Comparison of ENCODE assay signal across 18 cellular contexts in the genomic region with DNA sequence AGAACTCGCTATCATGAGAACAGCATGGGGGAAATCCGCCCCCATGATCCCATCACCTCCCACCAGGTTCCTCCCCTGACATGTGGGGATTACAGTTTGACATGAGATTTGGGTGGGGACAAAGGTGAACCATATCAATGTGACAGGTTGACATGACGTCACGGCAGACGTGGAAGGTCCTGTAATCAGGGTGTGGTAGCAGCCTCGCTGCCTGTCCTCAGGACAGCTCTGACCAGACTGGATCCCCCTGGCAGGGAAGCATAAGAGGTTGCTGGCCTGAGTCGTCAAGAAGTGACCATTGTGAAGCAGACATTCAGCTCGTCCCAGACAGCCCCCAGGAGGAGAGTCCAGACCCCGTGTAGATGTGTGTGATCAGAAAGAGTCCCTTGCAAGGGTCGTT.
DNase-seq lines count a peak whose midpoint lies in the region; ATAC-seq, FAIRE-seq and TF ChIP-seq lines count a peak whose summit lies in the region.
"Had no signal": no experiment of that assay in that cellular context is flagged by ENCODE, and none has a peak within 500 bp of the region (broad histone marks: within the 10 kb centered on the region; RNA-seq: fewer than 3 reads in every experiment).

No MANE protein-coding gene starts in this region.

- H3K4me1 ChIP-seq in PC-3 (ENCODE audit: insufficient read depth, low read length), result no peaks in the 10 kb centered on the region
- H3K4me1 ChIP-seq: pancreas, Peyer's patch had no signal

- H3K4me3 ChIP-seq in PC-3 (ENCODE audit: low read length) (no peak overlapping the region), MG63 (no peak overlapping the region)
- H3K4me3 ChIP-seq: pancreas, Peyer's patch, skin epidermis had no signal

- no peak for ATAC-seq in effector memory CD8-positive, alpha-beta T cell (replicated peaks)
- ATAC-seq in PC-3, result no peak
- ATAC-seq: pancreas had no signal

- no peaks in the 10 kb centered on the region for H3K27me3 ChIP-seq in PC-3 (ENCODE audit: low read length)
- H3K27me3 ChIP-seq in MG63, result no peaks in the 10 kb centered on the region
- H3K27me3 ChIP-seq: pancreas, Peyer's patch had no signal

- no peak overlapping the region for H3K27ac ChIP-seq in PC-3 (ENCODE audit: low read length)
- H3K27ac ChIP-seq: HL-60, pancreas, Peyer's patch, skin epidermis had no signal

- intact Hi-C loops in activated CD4-positive, alpha-beta memory T cell treated with anti-CD3 and anti-CD28 coated beads for 36 hours (cut with micrococcal nuclease), result no loop called here
- intact Hi-C loops in posterior vena cava (cut with DNase I), result no loop called here
- intact Hi-C loops in PC-3 (cut with micrococcal nuclease), result no loop called here

- H4K20me1 ChIP-seq in PC-3 (ENCODE audit: low read length), result no peaks in the 10 kb centered on the region

- H3K4me2 ChIP-seq in PC-3 (ENCODE audit: low read length), result no peak overlapping the region
- H3K4me2 ChIP-seq: SK-N-SH had no signal

- no peaks in the 10 kb centered on the region for H3K27me3 Mint-ChIP-seq in activated CD4-positive, alpha-beta memory T cell treated with anti-CD3 and anti-CD28 coated beads for 36 hours
- no peaks in the 10 kb centered on the region for H3K27me3 Mint-ChIP-seq in activated CD4-positive, alpha-beta memory T cell treated with anti-CD3 and anti-CD28 coated beads, Interleukin-2, amount 10 ng/mL, durations not matched to agents 7 days and 5 days
- H3K27me3 Mint-ChIP-seq in effector memory CD8-positive, alpha-beta T cell, result no peaks in the 10 kb centered on the region

- POLR2A ChIA-PET in activated CD4-positive, alpha-beta memory T cell treated with anti-CD3 and anti-CD28 coated beads for 36 hours (lab: Charles Lee), result no interaction called here
- POLR2A ChIA-PET in activated CD4-positive, alpha-beta memory T cell treated with anti-CD3 and anti-CD28 coated beads, Interleukin-2, amount 10 ng/mL, durations not matched to agents 7 days and 5 days (lab: Charles Lee), result no interaction called here
- POLR2A ChIA-PET in PC-3 (lab: Charles Lee; ENCODE audit: unreplicated experiment), result no interaction called here

- H3K36me3 ChIP-seq in PC-3 (ENCODE audit: low read depth, low read length) (0 out of 2 replicates have a peak, but pooled peaks cover 4% of the 10 kb centered on the region), MG63 (peaks cover 4% of the 10 kb centered on the region; the same call in 1 of the 2 replicates)

- BruUV-seq in PC-3 (replicated peaks; lab: Mats Ljungman, UMichigan), result no TSS peak

- peak; percentile 50 for FAIRE-seq in GM12891 (lab: Jason Lieb, UNC)
- no peak for FAIRE-seq in GM19239 (lab: Jason Lieb, UNC)
- FAIRE-seq: pancreas had no signal

- TF ChIP-seq CTCF in PC-3 (conservative IDR thresholded peaks at IDR 0.05; ENCODE audit: low read depth, low read length), result no peak

- H3K4me3 Mint-ChIP-seq in activated CD4-positive, alpha-beta memory T cell treated with anti-CD3 and anti-CD28 coated beads for 36 hours, result no peak overlapping the region
- no peak overlapping the region for H3K4me3 Mint-ChIP-seq in activated CD4-positive, alpha-beta memory T cell treated with anti-CD3 and anti-CD28 coated beads, Interleukin-2, amount 10 ng/mL, durations not matched to agents 7 days and 5 days
- no peak overlapping the region for H3K4me3 Mint-ChIP-seq in effector memory CD8-positive, alpha-beta T cell
- H3K4me3 Mint-ChIP-seq: endodermal cell had no signal

- CTCF ChIA-PET in activated CD4-positive, alpha-beta memory T cell treated with anti-CD3 and anti-CD28 coated beads for 36 hours (lab: Charles Lee), result no interaction called here
- CTCF ChIA-PET in activated CD4-positive, alpha-beta memory T cell treated with anti-CD3 and anti-CD28 coated beads, Interleukin-2, amount 10 ng/mL, durations not matched to agents 7 days and 5 days (lab: Charles Lee), result no interaction called here
- CTCF ChIA-PET in PC-3 (lab: Charles Lee), result no interaction called here

- H3F3A ChIP-seq in PC-3 (ENCODE audit: low read length, unreplicated experiment), result no peaks in the 10 kb centered on the region

- H3K9me2 ChIP-seq in PC-3 (replicated peaks; ENCODE audit: low read length), result no peaks in the 10 kb centered on the region
- H3K9me2 ChIP-seq: SK-N-SH had no signal

- H3K9me3 ChIP-seq in PC-3 (ENCODE audit: low read length), result no peaks in the 10 kb centered on the region
- no peaks in the 10 kb centered on the region for H3K9me3 ChIP-seq in MG63
- H3K9me3 ChIP-seq: pancreas, Peyer's patch, SK-N-SH had no signal

- peaks cover 22% of the 10 kb centered on the region for H3K36me3 Mint-ChIP-seq in activated CD4-positive, alpha-beta memory T cell treated with anti-CD3 and anti-CD28 coated beads for 36 hours
- H3K36me3 Mint-ChIP-seq in activated CD4-positive, alpha-beta memory T cell treated with anti-CD3 and anti-CD28 coated beads, Interleukin-2, amount 10 ng/mL, durations not matched to agents 7 days and 5 days (ENCODE audit: low read depth), result peaks cover 47% of the 10 kb centered on the region
- peaks cover 39% of the 10 kb centered on the region for H3K36me3 Mint-ChIP-seq in effector memory CD8-positive, alpha-beta T cell (ENCODE audit: insufficient read depth)

- peak overlapping the region; percentile 1 for H3K27ac Mint-ChIP-seq in activated CD4-positive, alpha-beta memory T cell treated with anti-CD3 and anti-CD28 coated beads for 36 hours
- H3K27ac Mint-ChIP-seq in activated CD4-positive, alpha-beta memory T cell treated with anti-CD3 and anti-CD28 coated beads, Interleukin-2, amount 10 ng/mL, durations not matched to agents 7 days and 5 days, result no peak overlapping the region
- peak overlapping the region; percentile 33 to 62 for H3K27ac Mint-ChIP-seq in effector memory CD8-positive, alpha-beta T cell
- H3K27ac Mint-ChIP-seq: endodermal cell had no signal

- peaks cover 24% of the 10 kb centered on the region for H3K4me1 Mint-ChIP-seq in activated CD4-positive, alpha-beta memory T cell treated with anti-CD3 and anti-CD28 coated beads for 36 hours (ENCODE audit: low read depth)
- peaks cover 15% of the 10 kb centered on the region for H3K4me1 Mint-ChIP-seq in activated CD4-positive, alpha-beta memory T cell treated with anti-CD3 and anti-CD28 coated beads, Interleukin-2, amount 10 ng/mL, durations not matched to agents 7 days and 5 days
- peaks cover 10 to 14% of the 10 kb centered on the region in 2 donors for H3K4me1 Mint-ChIP-seq in effector memory CD8-positive, alpha-beta T cell (ENCODE audit: low read depth in 2 of 2)

- DNase-seq in activated CD4-positive, alpha-beta memory T cell treated with anti-CD3 and anti-CD28 coated beads for 36 hours, result no peak
- DNase-seq in activated CD4-positive, alpha-beta memory T cell treated with anti-CD3 and anti-CD28 coated beads, Interleukin-2, amount 10 ng/mL, durations not matched to agents 7 days and 5 days, result no peak
- no peak for DNase-seq in GM12891 (ENCODE audit: insufficient read length, low spot score)
- no peak for DNase-seq in effector memory CD8-positive, alpha-beta T cell
- peak; percentile 64 for DNase-seq in posterior vena cava (ENCODE audit: low spot score)
- no peak for DNase-seq in GM19239 (ENCODE audit: insufficient read length, low spot score)
- no peak for DNase-seq in PC-3
- DNase-seq in MG63, result no peak
- DNase-seq: endodermal cell, KG1, NCI-H1105, NCI-H774, pancreas, SK-N-SH, trophoblast cell had no signal

- H3K9ac ChIP-seq in PC-3 (ENCODE audit: low read length), result no peak overlapping the region
- H3K9ac ChIP-seq: SK-N-SH had no signal

- no peaks in the 10 kb centered on the region for H3K79me2 ChIP-seq in PC-3 (ENCODE audit: low read length)

- no peak for TF ChIP-seq POLR2A in GM12891 (IDR thresholded peaks at IDR 0.05; ENCODE audit: low read depth, low read length)

- no peaks in the 10 kb centered on the region for H3K9me3 Mint-ChIP-seq in activated CD4-positive, alpha-beta memory T cell treated with anti-CD3 and anti-CD28 coated beads for 36 hours
- no peaks in the 10 kb centered on the region for H3K9me3 Mint-ChIP-seq in activated CD4-positive, alpha-beta memory T cell treated with anti-CD3 and anti-CD28 coated beads, Interleukin-2, amount 10 ng/mL, durations not matched to agents 7 days and 5 days
- H3K9me3 Mint-ChIP-seq in effector memory CD8-positive, alpha-beta T cell, result no peaks in the 10 kb centered on the region

- H2AFZ ChIP-seq in PC-3 (ENCODE audit: low read length), result no peak overlapping the region

TF ChIP-seq in GM12891, 5 proteins besides CTCF, POLR2A, EP300 and RAD21:
- no peak for TF ChIP-seq POLR2AphosphoS5 (IDR thresholded peaks at IDR 0.05; ENCODE audit: low read depth, low read length)
- TF ChIP-seq SPI1 (IDR thresholded peaks at IDR 0.05; ENCODE audit: low read depth, low read length), result no peak
- no peak for TF ChIP-seq POU2F2 (IDR thresholded peaks at IDR 0.05; ENCODE audit: low read depth, low read length)
- no peak for TF ChIP-seq TAF1 (IDR thresholded peaks at IDR 0.05; ENCODE audit: low read depth, low read length)
- no peak for TF ChIP-seq PAX5 (IDR thresholded peaks at IDR 0.05; ENCODE audit: insufficient read depth, low read length, severe bottlenecking)
